Comparison of ENCODE assay signal across 24 cellular contexts in genomic region chr7:54947266-54947665, GRCh38.
DNase-seq lines count a peak whose midpoint lies in the region; ATAC-seq, FAIRE-seq and TF ChIP-seq lines count a peak whose summit lies in the region.
"Had no signal": no experiment of that assay in that cellular context is flagged by ENCODE, and none has a peak within 500 bp of the region (broad histone marks: within the 10 kb centered on the region; RNA-seq: fewer than 3 reads in every experiment).

No MANE protein-coding gene starts in this region.

- H3K4me2 ChIP-seq in PC-9, result peak overlapping the region; percentile 17; the same call in 1 of the 2 replicates
- H3K4me2 ChIP-seq in keratinocyte (ENCODE audit: control insufficient read depth, extremely low read depth, insufficient read depth, low read depth, low read length), result peak overlapping the region; percentile 68

- no peaks in the 10 kb centered on the region for H3K27me3 Mint-ChIP-seq in Caco-2 (ENCODE audit: insufficient read depth, unreplicated experiment)
- H3K27me3 Mint-ChIP-seq in glutamatergic neuron (ENCODE audit: unreplicated experiment), result no peaks in the 10 kb centered on the region
- H3K27me3 Mint-ChIP-seq: CD4-positive, CD25-positive, alpha-beta regulatory T cell had no signal

- BruUV-seq in Caco-2 (replicated peaks; lab: Mats Ljungman, UMichigan) (no TSS peak), PC-9 (replicated peaks; lab: Mats Ljungman, UMichigan) (no TSS peak)

- peak; percentile 65 for FAIRE-seq in keratinocyte (lab: Jason Lieb, UNC)
- FAIRE-seq: D721Med, G401.6, GM12891, GM18507, HTR-8/SVneo had no signal

- POLR2A ChIA-PET in Caco-2 (lab: Charles Lee) (interaction anchor here (1.0 kb wide), 1 partner anchor 20 kb away, joined by 3 read pairs; no protein-coding TSS in a partner anchor), PC-9 (lab: Charles Lee; ENCODE audit: unreplicated experiment) (interaction anchor here (0.6 to 0.7 kb wide), 2 partner anchors 47 to 112 kb away, joined by 3 to 10 read pairs; no protein-coding TSS in a partner anchor)

- no peak overlapping the region for H2AFZ ChIP-seq in PC-9
- H2AFZ ChIP-seq in keratinocyte (ENCODE audit: control insufficient read depth, low read length), result peak overlapping the region; percentile 81

- H3K4me3 ChIP-seq in Caco-2 (ENCODE audit: low read depth, low read length) (no peak overlapping the region), PC-9 (no peak overlapping the region), esophagus (ENCODE audit: low read depth in 1 of 2, low read length in 2 of 2) (no peak overlapping the region), keratinocyte (ENCODE audit: control insufficient read depth in 2 of 3, extremely low read depth in 1 of 3, insufficient read depth in 2 of 3, low read depth in 1 of 3, low read length in 3 of 3) (peak overlapping the region in 1 of 3 experiments; percentile 6)

- H3K27ac Mint-ChIP-seq in Caco-2 (ENCODE audit: unreplicated experiment) (peak overlapping the region; percentile 14), glutamatergic neuron (ENCODE audit: unreplicated experiment) (no peak overlapping the region)
- H3K27ac Mint-ChIP-seq: CD4-positive, CD25-positive, alpha-beta regulatory T cell; CD8-positive, alpha-beta memory T cell; HFFc6 had no signal

- H3K4me3 Mint-ChIP-seq in Caco-2 (ENCODE audit: unreplicated experiment), result no peak overlapping the region
- H3K4me3 Mint-ChIP-seq in glutamatergic neuron (ENCODE audit: unreplicated experiment), result no peak overlapping the region
- H3K4me3 Mint-ChIP-seq: CD4-positive, CD25-positive, alpha-beta regulatory T cell; CD8-positive, alpha-beta memory T cell; HFFc6 had no signal

- CTCF ChIA-PET in Caco-2 (lab: Charles Lee), result interaction anchor here (1.5 kb wide), 1 partner anchor 233 kb away, joined by 3 read pairs; no protein-coding TSS in a partner anchor
- CTCF ChIA-PET in PC-9 (lab: Charles Lee), result interaction anchor here (1.0 kb wide), 1 partner anchor 38 kb away, joined by 3 read pairs; no protein-coding TSS in a partner anchor

- H3K36me3 Mint-ChIP-seq in Caco-2 (ENCODE audit: insufficient read depth, unreplicated experiment) (no peaks in the 10 kb centered on the region), glutamatergic neuron (ENCODE audit: unreplicated experiment) (no peaks in the 10 kb centered on the region)
- H3K36me3 Mint-ChIP-seq: CD4-positive, CD25-positive, alpha-beta regulatory T cell; CD8-positive, alpha-beta memory T cell had no signal

- peaks cover 18% of the 10 kb centered on the region for H3F3A ChIP-seq in PC-9 (ENCODE audit: insufficient read depth, low read depth)

- no peaks in the 10 kb centered on the region for H3K27me3 ChIP-seq in Caco-2 (replicated peaks; ENCODE audit: control insufficient read depth, insufficient read depth, low read length)
- H3K27me3 ChIP-seq in PC-9 (ENCODE audit: insufficient read depth, low read depth), result no peaks in the 10 kb centered on the region
- H3K27me3 ChIP-seq in esophagus (ENCODE audit: control insufficient read depth in 1 of 2, insufficient read depth in 2 of 2, low read length in 2 of 2), result no peaks in the 10 kb centered on the region
- no peaks in the 10 kb centered on the region for H3K27me3 ChIP-seq in keratinocyte (ENCODE audit: control insufficient read depth, extremely low read depth, insufficient read depth, low read length)
- H3K27me3 ChIP-seq: BE2C had no signal

- peaks cover 11% of the 10 kb centered on the region for H3K4me1 ChIP-seq in Caco-2
- H3K4me1 ChIP-seq in PC-9 (replicated peaks; ENCODE audit: insufficient read depth), result peaks cover 19% of the 10 kb centered on the region
- H3K4me1 ChIP-seq in esophagus (ENCODE audit: control insufficient read depth in 2 of 2, insufficient read depth in 2 of 2, low read length in 1 of 2), result no peaks in the 10 kb centered on the region
- peaks cover 19% of the 10 kb centered on the region for H3K4me1 ChIP-seq in keratinocyte (ENCODE audit: control insufficient read depth, extremely low read depth, insufficient read depth, low read length)
- H3K4me1 ChIP-seq: BE2C had no signal

- no peak for ATAC-seq in left colon
- ATAC-seq in GM18502 (IDR thresholded peaks at IDR 0.05; ENCODE audit: poor library complexity, unreplicated experiment), result no peak
- ATAC-seq: HCT116 had no signal

- H3K9me3 Mint-ChIP-seq in Caco-2 (ENCODE audit: unreplicated experiment), result no peaks in the 10 kb centered on the region
- H3K9me3 Mint-ChIP-seq in glutamatergic neuron (ENCODE audit: unreplicated experiment), result no peaks in the 10 kb centered on the region
- H3K9me3 Mint-ChIP-seq: HFFc6 had no signal

- intact Hi-C loops in Caco-2 (cut with micrococcal nuclease; ENCODE audit: unreplicated experiment) (loop anchor here (5.0 kb wide), 1 partner anchor 120 kb away; no protein-coding TSS in a partner anchor), PC-9 (cut with micrococcal nuclease; ENCODE audit: unreplicated experiment) (no loop called here), left colon (cut with DNase I, micrococcal nuclease) (no loop called here)

- dilution Hi-C loops in keratinocyte (cut with MboI; ENCODE audit: extremely low pct_ligation_motif_present, low sequenced_read_pairs), result no loop called here

- H3K27ac ChIP-seq in PC-9 (peak overlapping the region; percentile 44), esophagus (ENCODE audit: low read depth in 2 of 2, low read length in 1 of 2) (peak overlapping the region; percentile 83 to 85), keratinocyte (ENCODE audit: control insufficient read depth, insufficient read depth, low read length) (peak overlapping the region; percentile 88)

- DNase-seq in Caco-2 (no peak), PC-9 (no peak), keratinocyte (ENCODE audit: low read depth, low spot score) (no peak), NCI-H146 (lab: John Stamatoyannopoulos, UW) (no peak), left colon (no peak), glutamatergic neuron (no peak)
- DNase-seq: ACHN; BE2C; C1 segment of cervical spinal cord; CD4-positive, CD25-positive, alpha-beta regulatory T cell; CD8-positive, alpha-beta memory T cell; COR-L47; GOT3; H7; HFFc6; IMR-90 had no signal

- TF ChIP-seq CTCF in Caco-2 (IDR thresholded peaks at IDR 0.05; ENCODE audit: insufficient read depth in 1 of 2, low read depth in 1 of 2, low read length in 1 of 2, severe bottlenecking in 1 of 2, unreplicated experiment in 1 of 2) (no peak), PC-9 (conservative IDR thresholded peaks at IDR 0.05) (no peak), keratinocyte (optimal IDR thresholded peaks at IDR 0.05 in 1 of 3, IDR thresholded peaks at IDR 0.05 in 1 of 3, conservative IDR thresholded peaks at IDR 0.05 in 1 of 3; ENCODE audit: extremely low read depth in 1 of 3, insufficient read depth in 2 of 3, low read length in 3 of 3) (no peak), glutamatergic neuron (IDR thresholded peaks at IDR 0.05; ENCODE audit: partially characterized antibody, unreplicated experiment) (no peak)

- H3K36me3 ChIP-seq in Caco-2 (ENCODE audit: control insufficient read depth, insufficient read depth, low read length) (no peaks in the 10 kb centered on the region), PC-9 (ENCODE audit: low read depth) (no peaks in the 10 kb centered on the region), esophagus (ENCODE audit: control insufficient read depth in 2 of 2, insufficient read depth in 2 of 2, low read length in 1 of 2) (no peaks in the 10 kb centered on the region), keratinocyte (ENCODE audit: control insufficient read depth in 2 of 2, extremely low read depth in 1 of 2, insufficient read depth in 2 of 2, low read length in 2 of 2) (no peaks in the 10 kb centered on the region)
- H3K36me3 ChIP-seq: BE2C had no signal

- H3K9me2 ChIP-seq in PC-9 (ENCODE audit: insufficient read depth), result no peaks in the 10 kb centered on the region

- no peaks in the 10 kb centered on the region for H3K79me2 ChIP-seq in PC-9 (ENCODE audit: low read depth)
- no peaks in the 10 kb centered on the region for H3K79me2 ChIP-seq in keratinocyte (ENCODE audit: control insufficient read depth, insufficient read depth, low read length)

- H4K20me1 ChIP-seq in PC-9 (ENCODE audit: insufficient read depth) (no peaks in the 10 kb centered on the region), keratinocyte (ENCODE audit: control insufficient read depth, extremely low read depth, insufficient read depth, low read length) (no peaks in the 10 kb centered on the region)

- 46 to 64% methylated on average over 4 of the region's 4 CpGs for WGBS in esophagus, 2 donors

- peak overlapping the region; percentile 65 for H3K9ac ChIP-seq in keratinocyte (ENCODE audit: control insufficient read depth, extremely low read depth, insufficient read depth, low read length)

- no peaks in the 10 kb centered on the region for H3K9me3 ChIP-seq in Caco-2
- peaks cover 24% of the 10 kb centered on the region for H3K9me3 ChIP-seq in PC-9 (ENCODE audit: insufficient read depth, low read depth)
- H3K9me3 ChIP-seq in esophagus (ENCODE audit: control insufficient read depth in 2 of 2, insufficient read depth in 1 of 2, low read depth in 1 of 2, low read length in 1 of 2), result no peaks in the 10 kb centered on the region
- H3K9me3 ChIP-seq in keratinocyte (ENCODE audit: control insufficient read depth, low read depth, low read length), result no peaks in the 10 kb centered on the region
- H3K9me3 ChIP-seq: BE2C had no signal

- H3K4me1 Mint-ChIP-seq in Caco-2 (ENCODE audit: low read depth, unreplicated experiment) (peaks cover 6% of the 10 kb centered on the region), glutamatergic neuron (ENCODE audit: low read depth, unreplicated experiment) (peaks cover 3% of the 10 kb centered on the region)
- H3K4me1 Mint-ChIP-seq: CD4-positive, CD25-positive, alpha-beta regulatory T cell; CD8-positive, alpha-beta memory T cell had no signal

- no peaks in the 10 kb centered on the region for H3K9me1 ChIP-seq in keratinocyte (ENCODE audit: control insufficient read depth, extremely low read depth, insufficient read depth, low read length)
